In genomic region chr9:111952559-111952958, GRCh38 we compare ENCODE assay signal across 15 cellular contexts. TPM values are rescaled to one million over a fixed set of nuclear protein-coding genes. Genes with fewer than 3 reads are reported as not detected.
DNase-seq lines count a peak whose midpoint lies in the region; ATAC-seq, FAIRE-seq and TF ChIP-seq lines count a peak whose summit lies in the region.
"Had no signal": no experiment of that assay in that cellular context is flagged by ENCODE, and none has a peak within 500 bp of the region (broad histone marks: within the 10 kb centered on the region; RNA-seq: fewer than 3 reads in every experiment).

No MANE protein-coding gene starts in this region.

- peak overlapping the region; percentile 21; the same call in 1 of the 2 replicates for H3K4ac ChIP-seq in IMR-90 (ENCODE audit: low read depth, low read length)

- peaks cover 7% of the 10 kb centered on the region for H3K9me1 ChIP-seq in IMR-90 (ENCODE audit: insufficient read depth, low read length)

- H3K4me1 ChIP-seq in IMR-90 (ENCODE audit: control insufficient read depth, insufficient read depth, low read length) (peaks cover 5% of the 10 kb centered on the region), GM12878 (ENCODE audit: control insufficient read depth, insufficient read depth, low read length) (peaks cover 33% of the 10 kb centered on the region)

- H2AK5ac ChIP-seq in IMR-90 (ENCODE audit: low read depth, low read length): no peak overlapping the region

- H3K27me3 ChIP-seq in IMR-90 (ENCODE audit: control insufficient read depth, insufficient read depth, low read length) (no peaks in the 10 kb centered on the region), GM12878 (replicated peaks in 1 of 2; ENCODE audit: control insufficient read depth in 2 of 2, insufficient read depth in 2 of 2, low read length in 1 of 2) (no peaks in the 10 kb centered on the region)

- SMC1A ChIA-PET in GM12878 (lab: Charles Lee; ENCODE audit: uncharacterized antibody, unreplicated experiment): interaction anchor here (1.0 to 1.9 kb wide), 7 partner anchors 9 to 122 kb away, joined by 3 to 6 read pairs (median 4); no protein-coding TSS in a partner anchor

- intact Hi-C loops in IMR-90 (cut with micrococcal nuclease): no loop called here
- intact Hi-C loops in GM12878 (cut with micrococcal nuclease; ENCODE audit: unreplicated experiment): no loop called here

- 0 out of 2 replicates have a peak overlapping the region, but pooled peaks have one; percentile 20 for H3K14ac ChIP-seq in IMR-90 (replicated peaks; ENCODE audit: low read depth, low read length)

- RAD21 ChIA-PET in GM12878 (lab: Charles Lee; ENCODE audit: unreplicated experiment): interaction anchor here (1.4 to 3.6 kb wide), 2 partner anchors 36 to 48 kb away, joined by 3 to 9 read pairs; no protein-coding TSS in a partner anchor

- no peak overlapping the region for H2AK9ac ChIP-seq in IMR-90 (replicated peaks; ENCODE audit: low read depth, low read length, poor library complexity)

- no peak overlapping the region for H3K9ac ChIP-seq in IMR-90 (ENCODE audit: low read depth, low read length)
- H3K9ac ChIP-seq in GM12878 (ENCODE audit: control insufficient read depth, insufficient read depth, low read length): no peak overlapping the region

- peak overlapping the region in 1 of 2 experiments; percentile 12; a peak in 1 of 4 replicates for H4K8ac ChIP-seq in IMR-90 (ENCODE audit: low read depth in 2 of 2, low read length in 2 of 2)

- DNase-seq in AG09309 (ENCODE audit: low read depth): peak; percentile 79
- DNase-seq in IMR-90: peak; percentile 96
- DNase-seq in GM12878 (ENCODE audit: low read depth, low spot score): no peak
- peak; percentile 89 for DNase-seq in iris pigment epithelial cell (ENCODE audit: low read depth)
- no peak for DNase-seq in activated naive CD4-positive, alpha-beta T cell treated with Interleukin-2 at 50 U/mL for 16 hours
- DNase-seq in hippocampal formation (lab: John Stamatoyannopoulos, UW): no peak
- no peak for DNase-seq in GM19239 (ENCODE audit: insufficient read length, low spot score)
- DNase-seq: activated CD4-positive, alpha-beta T cell treated with anti-CD3 and anti-CD28 coated beads, Interleukin-2, amount 50 U/mL, for 4 hours; activated T-cell treated with anti-CD3 and anti-CD28 coated beads, Interleukin-2, amount 50 U/mL, for 72 hours; cortex of kidney; DMS153; NK-92 treated with Interleukin-12 subunit alpha and Interleukin-12 subunit beta, amount 100 ng/mL, for 24 hours; occipital lobe; SIG-M5 had no signal

- no peak overlapping the region for H3K56ac ChIP-seq in IMR-90 (ENCODE audit: extremely low read depth, insufficient read depth, low read length)

- H3K36me3 ChIP-seq in IMR-90 (ENCODE audit: control insufficient read depth, insufficient read depth, low read length) (no peaks in the 10 kb centered on the region), GM12878 (ENCODE audit: control insufficient read depth in 2 of 2, insufficient read depth in 2 of 2, low read length in 1 of 2) (no peaks in the 10 kb centered on the region)

- no peaks in the 10 kb centered on the region for H4K20me1 ChIP-seq in IMR-90 (ENCODE audit: insufficient read depth, low read length)
- H4K20me1 ChIP-seq in GM12878 (ENCODE audit: control insufficient read depth, insufficient read depth): no peaks in the 10 kb centered on the region

- H2AFZ ChIP-seq in IMR-90 (replicated peaks; ENCODE audit: low read length, poor library complexity): no peak overlapping the region
- no peak overlapping the region for H2AFZ ChIP-seq in GM12878 (ENCODE audit: control insufficient read depth, low read depth, low read length)

- WGBS in IMR-90 (ENCODE audit: extremely low coverage in 2 of 2, insufficient read length in 1 of 2), 2 experiments: no CpG with 5 or more reads among the region's 3 CpGs
- WGBS in GM12878 (ENCODE audit: insufficient coverage, insufficient replicate concordance, low lambda C conversion rate, missing lambda C conversion rate): 63% methylated on average over 3 of the region's 3 CpGs

- FAIRE-seq in GM12878 (lab: Jason Lieb, UNC) (no peak), GM19239 (lab: Jason Lieb, UNC) (no peak)

- H3K23ac ChIP-seq in IMR-90 (ENCODE audit: low read depth, low read length): no peak overlapping the region

- TF ChIP-seq RAD21 in IMR-90 (IDR thresholded peaks at IDR 0.05; ENCODE audit: low read length) (no peak), GM12878 (IDR thresholded peaks at IDR 0.05; ENCODE audit: insufficient read depth, low read depth, low read length) (no peak)

- TF ChIP-seq POLR2A in IMR-90 (IDR thresholded peaks at IDR 0.05; ENCODE audit: low read depth, low read length) (no peak), GM12878 (IDR thresholded peaks at IDR 0.05; ENCODE audit: low read depth, low read length) (no peak)

- TF ChIP-seq CTCF in AG09309 (IDR thresholded peaks at IDR 0.05; ENCODE audit: control insufficient read depth, insufficient read depth, low read depth, low read length, missing control alignments): no peak
- no peak for TF ChIP-seq CTCF in IMR-90 (conservative IDR thresholded peaks at IDR 0.05; ENCODE audit: low read depth, low read length)
- no peak for TF ChIP-seq CTCF in GM12878 (IDR thresholded peaks at IDR 0.05 in 2 of 3, conservative IDR thresholded peaks at IDR 0.05 in 1 of 3; ENCODE audit: control insufficient read depth in 2 of 3, extremely low read depth in 1 of 3, insufficient read depth in 1 of 3, low read depth in 3 of 3, low read length in 3 of 3)

- no peak overlapping the region for H3K4me3 ChIP-seq in AG09309 (ENCODE audit: control insufficient read depth, low read depth, low read length)
- no peak overlapping the region for H3K4me3 ChIP-seq in IMR-90 (ENCODE audit: insufficient read depth, low read depth, low read length)
- no peak overlapping the region for H3K4me3 ChIP-seq in GM12878

- CTCF ChIA-PET in IMR-90 (lab: Yijun Ruan, JAX) (interaction anchor here (0.7 kb wide), 1 partner anchor 59 kb away, joined by 5 read pairs; no protein-coding TSS in a partner anchor), GM12878 (lab: Yijun Ruan, JAX) (interaction anchor here (1.7 kb wide), 1 partner anchor 12 kb away, joined by 4 read pairs; no protein-coding TSS in a partner anchor)

- POLR2A ChIA-PET in IMR-90 (lab: Charles Lee; ENCODE audit: unreplicated experiment): no interaction called here
- POLR2A ChIA-PET in GM12878 (lab: Charles Lee): interaction anchor here (1.1 to 1.7 kb wide), 3 partner anchors 9 to 50 kb away, joined by 4 to 6 read pairs (median 4); no protein-coding TSS in a partner anchor

- H4K5ac ChIP-seq in IMR-90 (ENCODE audit: low read depth, low read length): no peak overlapping the region

- no peaks in the 10 kb centered on the region for H3K9me3 ChIP-seq in IMR-90 (ENCODE audit: control insufficient read depth, insufficient read depth, low read length)
- no peaks in the 10 kb centered on the region for H3K9me3 ChIP-seq in GM12878 (replicated peaks; ENCODE audit: control insufficient read depth, insufficient read depth, low read length)

- peak; percentile 48 for ATAC-seq in IMR-90 (ENCODE audit: low read depth)
- ATAC-seq in GM12878: no peak
- ATAC-seq in GM19452 (IDR thresholded peaks at IDR 0.05; ENCODE audit: unreplicated experiment): no peak
- ATAC-seq: activated T-cell treated with anti-CD3 and anti-CD28 coated beads, Interleukin-2, amount 50 U/mL, for 72 hours had no signal

- in situ Hi-C loops in IMR-90 (cut with MboI; ENCODE audit: low sequenced_read_pairs): no loop called here
- in situ Hi-C loops in GM12878 (cut with MboI): no loop called here

- no peaks in the 10 kb centered on the region for H3K79me2 ChIP-seq in GM12878 (ENCODE audit: control insufficient read depth, insufficient read depth, low read length)

- H3K79me1 ChIP-seq in IMR-90 (ENCODE audit: low read depth in 1 of 2, low read length in 2 of 2): no peaks in the 10 kb centered on the region; a peak in 1 of 4 replicates

- H2BK5ac ChIP-seq in IMR-90 (ENCODE audit: low read depth, low read length, poor library complexity, severe bottlenecking): peak overlapping the region; percentile 43

- BruUV-seq in IMR-90 (replicated peaks; lab: Mats Ljungman, UMichigan) (no TSS peak), GM12878 (replicated peaks; lab: Mats Ljungman, UMichigan) (no TSS peak)

- no peak overlapping the region for H3K4me2 ChIP-seq in IMR-90 (ENCODE audit: low read depth, low read length)
- H3K4me2 ChIP-seq in GM12878 (ENCODE audit: control insufficient read depth, insufficient read depth): 0 out of 2 replicates have a peak overlapping the region, but pooled peaks have one; percentile 13

- H3K27ac ChIP-seq in IMR-90 (ENCODE audit: insufficient read depth, low read length) (no peak overlapping the region), GM12878 (ENCODE audit: control insufficient read depth, insufficient read depth) (no peak overlapping the region)

- TF ChIP-seq EP300 in GM12878 (IDR thresholded peaks at IDR 0.05; ENCODE audit: borderline replicate concordance in 1 of 2, control insufficient read depth in 1 of 2, low read depth in 2 of 2, low read length in 2 of 2): no peak

- H2BK20ac ChIP-seq in IMR-90 (ENCODE audit: low read depth, low read length): peak overlapping the region; percentile 1; the same call in 1 of the 2 replicates

- dilution Hi-C loops in IMR-90 (cut with HindIII; ENCODE audit: low sequenced_read_pairs, unreplicated experiment): no loop called here

- no peak overlapping the region; the same call in 1 of the 2 replicates for H4K91ac ChIP-seq in IMR-90 (ENCODE audit: insufficient read depth, low read depth, low read length)

- H3K18ac ChIP-seq in IMR-90 (ENCODE audit: low read depth, low read length): no peak overlapping the region

- 0 out of 3 replicates have a peak overlapping the region, but pooled peaks have one; percentile 26 for H2BK15ac ChIP-seq in IMR-90 (ENCODE audit: low read depth, low read length)

- peak overlapping the region; percentile 35; the same call in 1 of the 2 replicates for H2BK120ac ChIP-seq in IMR-90 (ENCODE audit: low read depth, low read length)

RNA-seq across cellular contexts. Expression of gene UGCG, which starts 55.9 kb away (rescaled TPM):
- total RNA-seq in IMR-90 (2012; rRNA removed): 104 and 234 TPM in 2 replicates
- 70.8 and 84.2 TPM in 2 replicates for polyA plus RNA-seq in IMR-90 (2012; rRNA removed)
- polyA plus RNA-seq in IMR-90 (2012; cell fraction: cytosol; rRNA removed): 24.9 and 26.2 TPM in 2 replicates
- 14.6 and 101 TPM in 2 replicates for polyA plus RNA-seq in IMR-90 (2012; cell fraction: nucleus; rRNA removed; ENCODE audit: low replicate concordance)
- 287 and 299 TPM in 2 replicates for total RNA-seq in GM12878 (2013; cell fraction: nucleolus; rRNA removed)
- 54.3 and 65.1 TPM in 2 replicates for total RNA-seq in GM12878 (2014; rRNA removed)
- total RNA-seq in GM12878 (2014; rRNA removed; fragmentation: Illumina TruSeq; extraction: Trizol): 58.3 and 59.5 TPM in 2 replicates
- 47.7 and 49.7 TPM in 2 replicates for total RNA-seq in GM12878 (2021)
- polyA plus RNA-seq in GM12878 (2011; ENCODE audit: low read depth): 20.1 TPM
- polyA plus RNA-seq in GM12878 (2011; rRNA removed): 96.6 and 143 TPM in 2 replicates
- 28.8 and 33.4 TPM in 2 replicates for polyA plus RNA-seq in GM12878 (2011; cell fraction: cytosol; rRNA removed)
- 44.7 and 51.1 TPM in 2 replicates for polyA plus RNA-seq in GM12878 (2011; cell fraction: nucleus; rRNA removed)
- 30.8 and 42.3 TPM in 2 replicates for polyA plus RNA-seq in GM12878 (2012)
- polyA plus RNA-seq in GM12878 (2014; fragmentation: Illumina TruSeq; extraction: Trizol): 35.0 and 42.8 TPM in 2 replicates
- polyA plus RNA-seq in GM12878 (2014; fragmentation: Nextera tagmentation; extraction: Ambion mirVana): 10 to 100 TPM; 48.0 to 62.1 TPM
- polyA plus RNA-seq in GM12878 (2014; rRNA removed): 33.5 and 42.8 TPM in 2 replicates
- 10 to 100 TPM; 21.7 to 30.5 TPM for polyA plus RNA-seq in GM12878 (2016; fragmentation: Nextera tagmentation; extraction: Ambion mirVana)
- polyA minus RNA-seq in GM12878 (2011; rRNA and poly(A)+ RNA removed): 63.0 and 82.2 TPM in 2 replicates
- polyA minus RNA-seq in GM12878 (2011; cell fraction: cytosol; rRNA and poly(A)+ RNA removed): 46.4 and 57.0 TPM in 2 replicates
- 54.2 and 77.7 TPM in 2 replicates for polyA minus RNA-seq in GM12878 (2011; cell fraction: nucleus; rRNA and poly(A)+ RNA removed)

Comparison
In these comparisons a context has a peak if more than half of its experiments do, and no peak if none do; other contexts are left out.
1. DNase-seq: peak in AG09309 (single experiment), IMR-90 (single experiment) and iris pigment epithelial cell (single experiment); none in GM12878 (single experiment), activated naive CD4-positive, alpha-beta T cell treated with Interleukin-2 at 50 U/mL for 16 hours (single experiment), hippocampal formation (0 of 2) and GM19239 (single experiment).